Comparison of ENCODE assay signal across 32 cellular contexts in genomic region chr15:98009967-98010366, GRCh38.
"Had no signal": no experiment of that assay in that cellular context is flagged by ENCODE, and none has a peak within 500 bp of the region (broad histone marks: within the 10 kb centered on the region; RNA-seq: fewer than 3 reads in every experiment).

No MANE protein-coding gene starts in this region.

- H3K9me3 ChIP-seq: heart left ventricle, left ventricle myocardium inferior, neutrophil, ovary, prostate gland, testis, uterus had no signal

- H3K27ac ChIP-seq: brain microvascular endothelial cell, left ventricle myocardium inferior, neutrophil, ovary, prostate gland, testis, uterus, WERI-Rb-1 had no signal

- H3K4me1 Mint-ChIP-seq: activated CD4-positive, alpha-beta T cell treated with anti-CD3 and anti-CD28 coated beads, Interleukin-2, amount 10 ng/mL, durations not matched to agents 24 days and 14 days; activated T-helper 17 cell treated with anti-CD3 and anti-CD28 coated beads, Interleukin-2, amount 50 U/mL, for 72 hours; nephron progenitor cell; T-cell had no signal

- H3K4me3 ChIP-seq: heart left ventricle, left ventricle myocardium inferior, ovary, prostate gland, testis, uterus had no signal

- FAIRE-seq: astrocyte, endothelial cell of umbilical vein had no signal

- ATAC-seq: activated CD4-positive, CD25-positive, alpha-beta regulatory T cell treated with anti-CD3 and anti-CD28 coated beads, Interleukin-2, amount 50 U/mL, for 24 hours; activated T-helper 17 cell treated with anti-CD3 and anti-CD28 coated beads, Interleukin-2, amount 50 U/mL, for 72 hours; effector memory CD8-positive, alpha-beta T cell; heart left ventricle; stimulated activated naive CD8-positive, alpha-beta T cell treated with anti-CD3 and anti-CD28 coated beads, Interleukin-15, Interleukin-2, amounts not matched to agents 100 U/mL and 50 U/mL, for 24 hours; T-cell had no signal

- H3K27me3 ChIP-seq: brain microvascular endothelial cell, heart left ventricle, ovary, testis had no signal

- DNase-seq: activated CD4-positive, alpha-beta memory T cell treated with anti-CD3 and anti-CD28 coated beads for 36 hours; activated CD4-positive, alpha-beta T cell treated with anti-CD3 and anti-CD28 coated beads, Interleukin-2, amount 10 ng/mL, durations not matched to agents 24 days and 14 days; activated CD8-positive, alpha-beta memory T cell treated with anti-CD3 and anti-CD28 coated beads, Interleukin-2, amount 50 U/mL, for 48 hours; activated gamma-delta T cell treated with Interleukin-2 at 50 U/mL for 16 hours; activated naive CD4-positive, alpha-beta T cell treated with anti-CD3 and anti-CD28 coated beads, Interleukin-2, amount 50 U/mL, for 16 hours; activated T-cell treated with anti-CD3 and anti-CD28 coated beads, Interleukin-2, amount 50 U/mL, for 24 hours; amniotic stem cell; brain microvascular endothelial cell; caudate nucleus; cortex of kidney; effector memory CD8-positive, alpha-beta T cell; heart left ventricle; left ventricle myocardium inferior; mammary epithelial cell; naive B cell; nephron progenitor cell; ovary; stimulated activated CD4-positive, alpha-beta T cell treated with anti-CD3 and anti-CD28 coated beads, Interleukin-15, amount 100 ng/mL, for 24 hours; stimulated activated CD4-positive, alpha-beta T cell treated with anti-CD3 and anti-CD28 coated beads, Interleukin-2, amount 100 ng/mL, for 24 hours; stimulated activated naive CD8-positive, alpha-beta T cell treated with anti-CD3 and anti-CD28 coated beads, Interleukin-15, Interleukin-2, amounts not matched to agents 100 U/mL and 50 U/mL, for 24 hours; T-cell; testis; trophoblast cell; uterus; WERI-Rb-1 had no signal

- H3K27ac Mint-ChIP-seq: activated CD4-positive, alpha-beta memory T cell treated with anti-CD3 and anti-CD28 coated beads for 36 hours; activated CD4-positive, alpha-beta T cell treated with anti-CD3 and anti-CD28 coated beads, Interleukin-2, amount 10 ng/mL, durations not matched to agents 24 days and 14 days; activated T-cell treated with anti-CD3 and anti-CD28 coated beads, Interleukin-2, amount 50 U/mL, for 24 hours; activated T-helper 17 cell treated with anti-CD3 and anti-CD28 coated beads, Interleukin-2, amount 50 U/mL, for 72 hours; effector memory CD8-positive, alpha-beta T cell; naive B cell; nephron progenitor cell; T-cell; T-helper 2 cell treated with Interferon-gamma antibody and Interleukin-4, amounts not matched to agents 5 μg/mL and 100 μg/mL, for 36 hours had no signal

- H3K36me3 Mint-ChIP-seq: activated CD4-positive, alpha-beta memory T cell treated with anti-CD3 and anti-CD28 coated beads for 36 hours; naive B cell; T-cell had no signal

- H3K4me3 Mint-ChIP-seq: activated CD4-positive, alpha-beta memory T cell treated with anti-CD3 and anti-CD28 coated beads for 36 hours; activated CD4-positive, alpha-beta T cell treated with anti-CD3 and anti-CD28 coated beads, Interleukin-2, amount 10 ng/mL, durations not matched to agents 24 days and 14 days; activated T-cell treated with anti-CD3 and anti-CD28 coated beads, Interleukin-2, amount 50 U/mL, for 24 hours; activated T-helper 17 cell treated with anti-CD3 and anti-CD28 coated beads, Interleukin-2, amount 50 U/mL, for 72 hours; effector memory CD8-positive, alpha-beta T cell; naive B cell; nephron progenitor cell; T-cell; T-helper 2 cell treated with Interferon-gamma antibody and Interleukin-4, amounts not matched to agents 5 μg/mL and 100 μg/mL, for 36 hours had no signal

- H3K27me3 Mint-ChIP-seq: activated CD4-positive, alpha-beta memory T cell treated with anti-CD3 and anti-CD28 coated beads for 36 hours; effector memory CD8-positive, alpha-beta T cell had no signal

- H3K36me3 ChIP-seq: brain microvascular endothelial cell, heart left ventricle, left ventricle myocardium inferior, neutrophil, ovary, prostate gland, uterus, WERI-Rb-1 had no signal

- H3K4me1 ChIP-seq: heart left ventricle, left ventricle myocardium inferior, prostate gland, testis, uterus had no signal

- H3K9me3 Mint-ChIP-seq: activated CD4-positive, alpha-beta memory T cell treated with anti-CD3 and anti-CD28 coated beads for 36 hours; activated CD4-positive, alpha-beta T cell treated with anti-CD3 and anti-CD28 coated beads, Interleukin-2, amount 10 ng/mL, durations not matched to agents 24 days and 14 days; activated T-cell treated with anti-CD3 and anti-CD28 coated beads, Interleukin-2, amount 50 U/mL, for 24 hours; activated T-helper 17 cell treated with anti-CD3 and anti-CD28 coated beads, Interleukin-2, amount 50 U/mL, for 72 hours; effector memory CD8-positive, alpha-beta T cell; naive B cell; nephron progenitor cell; T-cell; T-helper 2 cell treated with Interferon-gamma antibody and Interleukin-4, amounts not matched to agents 5 μg/mL and 100 μg/mL, for 36 hours had no signal
